9 cellular contexts compared by ENCODE assay signal in genomic region chr1:154706851-154707250, GRCh38.
"Had no signal": no experiment of that assay in that cellular context is flagged by ENCODE, and none has a peak within 500 bp of the region (broad histone marks: within the 10 kb centered on the region; RNA-seq: fewer than 3 reads in every experiment).

No MANE protein-coding gene starts in this region.

- H3K9me3 Mint-ChIP-seq: HFFc6, IgD-negative memory B cell had no signal

- H3K36me3 ChIP-seq: HAP-1 had no signal

- ATAC-seq: HCT116, HepG2 had no signal

- H3K4me3 ChIP-seq: GM23248, HAP-1 had no signal

- H3K36me3 Mint-ChIP-seq: IgD-negative memory B cell had no signal

- H3K27me3 Mint-ChIP-seq: IgD-negative memory B cell had no signal

- H2AFZ ChIP-seq: GM23248 had no signal

- H3K4me3 Mint-ChIP-seq: HFFc6 had no signal

- H3K9me3 ChIP-seq: HAP-1 had no signal

- H3K4me1 ChIP-seq: HAP-1 had no signal

- H3K4me1 Mint-ChIP-seq: IgD-negative memory B cell had no signal

- H3K27ac Mint-ChIP-seq: HFFc6, IgD-negative memory B cell had no signal

- DNase-seq: GM23248, GOT3, H7, HFFc6 had no signal

- H3K27ac ChIP-seq: GM23248, HL-60 had no signal
